ENCODE assay signal across 8 cellular contexts in genomic region chr2:55047677-55048299, GRCh38. TPM values are rescaled to one million over a fixed set of nuclear protein-coding genes. Genes with fewer than 3 reads are reported as not detected.
DNase-seq lines count a peak whose midpoint lies in the region; ATAC-seq and TF ChIP-seq lines count a peak whose summit lies in the region.

No MANE protein-coding gene starts in this region.

- H3K27ac Mint-ChIP-seq in endodermal cell: peak overlapping the region; percentile 58
- H3K27ac Mint-ChIP-seq in naive thymus-derived CD8-positive, alpha-beta T cell: peak overlapping the region in 9 of 10 donors; percentile 66 to 90 (median 82)

- H3K36me3 Mint-ChIP-seq in endodermal cell (ENCODE audit: low read depth): peaks cover 3% of the 10 kb centered on the region
- H3K36me3 Mint-ChIP-seq in naive thymus-derived CD8-positive, alpha-beta T cell: peaks cover 0 to 3% (median 0%) of the 10 kb centered on the region in 3 donors

- H3K9me3 ChIP-seq in HAP-1 (no peaks in the 10 kb centered on the region), SK-N-MC (ENCODE audit: low read depth, low read length) (no peaks in the 10 kb centered on the region), endodermal cell (ENCODE audit: control insufficient read depth, low read length) (no peaks in the 10 kb centered on the region)

- ATAC-seq in naive thymus-derived CD8-positive, alpha-beta T cell: no peak
- ATAC-seq in HG03432 (IDR thresholded peaks at IDR 0.05; ENCODE audit: unreplicated experiment): no peak
- no peak for ATAC-seq in activated CD4-positive, CD25-positive, alpha-beta regulatory T cell treated with anti-CD3 and anti-CD28 coated beads, Interleukin-2, amount 50 U/mL, for 24 hours

- H3K4me3 ChIP-seq in HAP-1 (peak overlapping the region; percentile 76), SK-N-MC (peak overlapping the region; percentile 99), endodermal cell (ENCODE audit: low read length) (peak overlapping the region; percentile 99)

- no peaks in the 10 kb centered on the region; the same call in 1 of the 2 replicates for H3K36me3 ChIP-seq in HAP-1 (replicated peaks)
- H3K36me3 ChIP-seq in SK-N-MC (ENCODE audit: insufficient read depth, low read length): no peaks in the 10 kb centered on the region
- peaks cover 8% of the 10 kb centered on the region for H3K36me3 ChIP-seq in endodermal cell (ENCODE audit: control insufficient read depth, insufficient read depth, low read length)

- peak; percentile 71 for DNase-seq in Ammon's horn (ENCODE audit: low spot score)
- peak; percentile 31 to 40 for DNase-seq in HAP-1 (ENCODE audit: low spot score in 2 of 2)
- DNase-seq in SK-N-MC (ENCODE audit: low read depth, low spot score): no peak
- no peak for DNase-seq in endodermal cell
- no peak for DNase-seq in naive thymus-derived CD8-positive, alpha-beta T cell
- no peak for DNase-seq in mesenteric fat pad (ENCODE audit: low spot score)

- H3K27me3 ChIP-seq in HAP-1 (ENCODE audit: low read depth) (no peaks in the 10 kb centered on the region), endodermal cell (ENCODE audit: control insufficient read depth, insufficient read depth, low read length, poor library complexity, severe bottlenecking) (no peaks in the 10 kb centered on the region)

- H3K27ac ChIP-seq in SK-N-MC (peak overlapping the region; percentile 15; the same call in 1 of the 2 replicates), endodermal cell (ENCODE audit: low read depth, low read length) (no peak overlapping the region)

- peaks cover 31% of the 10 kb centered on the region for H3K4me1 Mint-ChIP-seq in endodermal cell
- H3K4me1 Mint-ChIP-seq in naive thymus-derived CD8-positive, alpha-beta T cell: peaks cover 30 to 73% (median 68%) of the 10 kb centered on the region in 4 donors

- H3K4me3 Mint-ChIP-seq in endodermal cell: peak overlapping the region; percentile 99
- H3K4me3 Mint-ChIP-seq in naive thymus-derived CD8-positive, alpha-beta T cell: peak overlapping the region; percentile 71 to 100 (median 88)

- POLR2A ChIA-PET in naive thymus-derived CD8-positive, alpha-beta T cell (lab: Charles Lee): interaction anchor here (0.7 to 2.9 kb wide), 5 partner anchors 9 to 185 kb away, joined by 3 to 14 read pairs (median 4); partner anchors contain the start of genes CLHC1 and RPS27A

- H3K27me3 Mint-ChIP-seq in endodermal cell (ENCODE audit: insufficient read depth): no peaks in the 10 kb centered on the region
- H3K27me3 Mint-ChIP-seq in naive thymus-derived CD8-positive, alpha-beta T cell: no peaks in the 10 kb centered on the region

- H3K9me3 Mint-ChIP-seq in endodermal cell: no peaks in the 10 kb centered on the region
- H3K9me3 Mint-ChIP-seq in naive thymus-derived CD8-positive, alpha-beta T cell: no peaks in the 10 kb centered on the region

- H3K4me1 ChIP-seq in HAP-1: peaks cover 24% of the 10 kb centered on the region
- H3K4me1 ChIP-seq in endodermal cell (ENCODE audit: control insufficient read depth, insufficient read depth, low read length): peaks cover 4% of the 10 kb centered on the region

- WGBS in endodermal cell (ENCODE audit: insufficient coverage in 1 of 2, insufficient read length in 1 of 2), 2 experiments: 47 to 77% methylated on average over 4 to 9 of the region's 9 CpGs

- TF ChIP-seq CTCF in endodermal cell (conservative IDR thresholded peaks at IDR 0.05): no peak

- H3K9ac ChIP-seq in SK-N-MC (ENCODE audit: insufficient read length): peak overlapping the region; percentile 92
- H3K9ac ChIP-seq in endodermal cell (ENCODE audit: extremely low read depth, low read length, poor library complexity, severe bottlenecking): peak overlapping the region; percentile 93

- in situ Hi-C loops in HAP-1 (cut with MboI; ENCODE audit: low sequenced_read_pairs): no loop called here

RNA-seq across cellular contexts. Expression of gene RTN4, which starts 2.5 kb away (rescaled TPM):
- total RNA-seq in endodermal cell (100 to 1,000 TPM; 180 to 225 TPM), mesenteric fat pad (681 TPM)
- polyA plus RNA-seq in endodermal cell (2013, experiment 1 of 2): 248 TPM
- 241 TPM for polyA plus RNA-seq in endodermal cell (2013, experiment 2 of 2)
- 10 to 100 TPM; 68.3 to 69.3 TPM for total RNA-seq in naive thymus-derived CD8-positive, alpha-beta T cell
- polyA plus RNA-seq in naive thymus-derived CD8-positive, alpha-beta T cell: 10 to 100 TPM; 68.0 to 77.1 (median 74.2) TPM

Comparison
In these comparisons a context has a peak if more than half of its experiments do, and no peak if none do; other contexts are left out.
1. DNase-seq: peak in Ammon's horn (single experiment) and HAP-1 (2 of 2); none in SK-N-MC (single experiment), endodermal cell (single experiment), naive thymus-derived CD8-positive, alpha-beta T cell (0 of 10) and mesenteric fat pad (single experiment).
2. Peak in every context shown above with its lines, with median percentiles within 50 percentile points of each other: H3K4me3 ChIP-seq.